8 cellular contexts compared by ENCODE assay signal in genomic region chr7:27662490-27663205, GRCh38. TPM values are rescaled to one million over a fixed set of nuclear protein-coding genes. Genes with fewer than 3 reads are reported as not detected.
DNase-seq lines count a peak whose midpoint lies in the region; ATAC-seq and TF ChIP-seq lines count a peak whose summit lies in the region.

Gene HIBADH, minus strand, starts transcription at chr7:27662883. Its CDS starts 95 bp downstream, at chr7:27662788.

- H3K9ac ChIP-seq in DND-41 (ENCODE audit: low read depth, low read length): peak within 1 kb of the TSS; percentile 80
- peak within 1 kb of the TSS; percentile 91 for H3K9ac ChIP-seq in Karpas-422 (ENCODE audit: low read length)

- H3K27me3 ChIP-seq in DND-41 (ENCODE audit: insufficient read depth, low read length, poor library complexity): no peaks in the 10 kb centered on the region
- H3K27me3 ChIP-seq in Karpas-422 (ENCODE audit: low read length): no peaks in the 10 kb centered on the region
- H3K27me3 ChIP-seq in esophagus muscularis mucosa: no peaks in the 10 kb centered on the region
- no peaks in the 10 kb centered on the region for H3K27me3 ChIP-seq in muscle layer of duodenum (ENCODE audit: low read depth, low read length)

- peaks cover 25% of the 10 kb centered on the region for H3K4me1 ChIP-seq in DND-41 (ENCODE audit: insufficient read depth, low read length)
- H3K4me1 ChIP-seq in Karpas-422 (ENCODE audit: low read length): peaks cover 14% of the 10 kb centered on the region
- peaks cover 13 to 22% (median 19%) of the 10 kb centered on the region in 4 donors for H3K4me1 ChIP-seq in esophagus muscularis mucosa
- H3K4me1 ChIP-seq in muscle layer of duodenum (ENCODE audit: control insufficient read depth in 1 of 2, insufficient read depth in 2 of 2, low read length in 2 of 2): peaks cover 0 to 7% of the 10 kb centered on the region in 2 donors

- H3K9me3 ChIP-seq in DND-41 (ENCODE audit: insufficient read depth, low read length, severe bottlenecking) (no peaks in the 10 kb centered on the region), Karpas-422 (ENCODE audit: low read length) (no peaks in the 10 kb centered on the region), esophagus muscularis mucosa (no peaks in the 10 kb centered on the region), muscle layer of duodenum (ENCODE audit: control insufficient read depth in 1 of 2, low read length in 2 of 2) (no peaks in the 10 kb centered on the region)

- peak; percentile 98 for ATAC-seq in DND-41 (ENCODE audit: insufficient read depth, low read depth)
- peak; percentile 99 for ATAC-seq in GM21825 (IDR thresholded peaks at IDR 0.05; ENCODE audit: unreplicated experiment)

- H3K36me3 ChIP-seq in DND-41 (ENCODE audit: insufficient read depth, low read length) (peaks cover 5% of the 10 kb centered on the region; the same call in 1 of the 2 replicates), Karpas-422 (ENCODE audit: insufficient read depth, low read length) (no peaks in the 10 kb centered on the region), esophagus muscularis mucosa (no peaks in the 10 kb centered on the region), muscle layer of duodenum (ENCODE audit: control insufficient read depth in 1 of 2, insufficient read depth in 2 of 2, low read length in 2 of 2) (no peaks in the 10 kb centered on the region)

- H3K9me2 ChIP-seq in Karpas-422 (replicated peaks; ENCODE audit: insufficient read depth, low read length): no peaks in the 10 kb centered on the region

- DNase-seq in DND-41: peak; percentile 98
- DNase-seq in Karpas-422: peak; percentile 98
- DNase-seq in RKO (ENCODE audit: low spot score): peak; percentile 99
- peak; percentile 96 for DNase-seq in activated T-helper 1 cell treated with Interleukin-2 at 50 U/mL for 16 hours (ENCODE audit: low read depth)
- peak; percentile 100 for DNase-seq in esophagus muscularis mucosa (ENCODE audit: extremely low spot score)
- peak; percentile 94 to 97 for DNase-seq in stimulated activated CD8-positive, alpha-beta memory T cell treated with anti-CD3 and anti-CD28 coated beads, Interleukin-7, amount 100 ng/mL, for 4 hours (ENCODE audit: low read depth in 2 of 2)

- H3K4me2 ChIP-seq in DND-41 (ENCODE audit: insufficient read depth, low read length): peak within 1 kb of the TSS; percentile 67
- peak within 1 kb of the TSS; percentile 96 for H3K4me2 ChIP-seq in Karpas-422 (ENCODE audit: low read depth, low read length, poor library complexity, severe bottlenecking)

- H3K27ac ChIP-seq in DND-41 (ENCODE audit: low read length): peak within 1 kb of the TSS; percentile 84
- H3K27ac ChIP-seq in Karpas-422 (ENCODE audit: low read length): no peak within 1 kb of the TSS
- H3K27ac ChIP-seq in esophagus muscularis mucosa (replicated peaks in 1 of 4): peak within 1 kb of the TSS; percentile 82 to 95 (median 92)
- peak within 1 kb of the TSS; percentile 80 for H3K27ac ChIP-seq in muscle layer of duodenum (ENCODE audit: low read length)

- intact Hi-C loops in esophagus muscularis mucosa (cut with DNase I): loop anchor here (2.0 kb wide), 1 partner anchor 78 kb away; the partner anchor contains the start of gene TAX1BP1

- H4K20me1 ChIP-seq in DND-41 (ENCODE audit: insufficient read depth, low read length) (no peaks in the 10 kb centered on the region), Karpas-422 (ENCODE audit: insufficient read depth, low read depth, low read length) (no peaks in the 10 kb centered on the region)

- TF ChIP-seq EP300 in esophagus muscularis mucosa (IDR thresholded peaks at IDR 0.05): no peak

- 1% methylated on average over 49 of the region's 67 CpGs for WGBS in esophagus muscularis mucosa

- H3K79me2 ChIP-seq in DND-41 (ENCODE audit: insufficient read depth, low read length) (peaks cover 21% of the 10 kb centered on the region), Karpas-422 (ENCODE audit: low read length) (peaks cover 14% of the 10 kb centered on the region)

- peak; percentile 80 for TF ChIP-seq POLR2A in esophagus muscularis mucosa (IDR thresholded peaks at IDR 0.05; ENCODE audit: low read depth)

- TF ChIP-seq CTCF in DND-41 (IDR thresholded peaks at IDR 0.05; ENCODE audit: borderline replicate concordance, extremely low read depth, low read length, poor library complexity, severe bottlenecking) (no peak), esophagus muscularis mucosa (IDR thresholded peaks at IDR 0.05) (peak in 2 of 3 experiments; percentile 27 to 28)

- H3K4me3 ChIP-seq in DND-41 (ENCODE audit: low read depth in 1 of 2, low read length in 2 of 2): peak within 1 kb of the TSS; percentile 55 to 70; a peak in 3 of 4 replicates
- H3K4me3 ChIP-seq in Karpas-422 (ENCODE audit: low read length): peak within 1 kb of the TSS; percentile 86
- H3K4me3 ChIP-seq in esophagus muscularis mucosa: peak within 1 kb of the TSS; percentile 66 to 93 (median 80)
- H3K4me3 ChIP-seq in muscle layer of duodenum (ENCODE audit: low read depth in 1 of 2, low read length in 2 of 2): peak within 1 kb of the TSS; percentile 69 to 88

- H2AFZ ChIP-seq in DND-41 (ENCODE audit: low read depth, low read length): peak within 1 kb of the TSS; percentile 86
- H2AFZ ChIP-seq in Karpas-422 (ENCODE audit: low read length): peak within 1 kb of the TSS; percentile 98

RNA-seq across cellular contexts. Expression of gene HIBADH, which starts in this region (rescaled TPM):
- total RNA-seq in Karpas-422 (2014; rRNA removed; shearing (Covaris generic); ENCODE audit: low replicate concordance): 30.1 and 36.4 TPM in 2 replicates
- total RNA-seq in esophagus muscularis mucosa: 10 to 100 TPM; 45.4 to 66.0 (median 52.3) TPM
